Comparison of ENCODE assay signal across 25 cellular contexts in the genomic region with DNA sequence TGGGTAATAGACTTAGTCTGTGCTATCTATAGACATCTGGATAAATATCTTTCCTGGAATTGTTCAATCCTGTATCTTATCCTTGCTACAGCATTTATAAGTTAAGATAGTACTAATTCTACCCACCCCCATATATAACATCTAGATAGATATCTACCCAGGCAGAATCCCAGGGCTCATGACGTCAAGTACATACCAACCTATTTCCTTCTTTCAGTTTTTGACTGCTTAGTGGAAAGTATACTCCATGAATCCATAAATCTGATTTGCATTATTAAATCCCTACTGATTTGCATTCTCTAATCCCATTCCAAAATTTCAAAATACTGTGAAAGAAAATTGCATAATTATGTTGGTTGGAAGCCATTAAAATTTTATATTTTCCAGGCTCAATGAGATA.
A peak's percentile ranks its signal among the peaks of the same experiment; 100 is the strongest.
DNase-seq lines count a peak whose midpoint lies in the region; TF ChIP-seq lines count a peak whose summit lies in the region.
"Had no signal": no experiment of that assay in that cellular context is flagged by ENCODE, and none has a peak within 500 bp of the region (broad histone marks: within the 10 kb centered on the region; RNA-seq: fewer than 3 reads in every experiment).

No MANE protein-coding gene starts in this region.

- 79% methylated on average over 1 of the region's 1 CpG for WGBS in SK-N-SH (ENCODE audit: low lambda C conversion rate)

- H3K9me3 ChIP-seq in SK-N-MC (ENCODE audit: low read depth, low read length) (no peaks in the 10 kb centered on the region), SK-N-SH (no peaks in the 10 kb centered on the region)
- H3K9me3 ChIP-seq: HAP-1, SJSA1 had no signal

- no peaks in the 10 kb centered on the region for H3K36me3 ChIP-seq in SK-N-MC (ENCODE audit: insufficient read depth, low read length)
- no peaks in the 10 kb centered on the region for H3K36me3 ChIP-seq in SK-N-SH (replicated peaks in 1 of 2; ENCODE audit: control insufficient read depth in 1 of 2, insufficient read depth in 2 of 2, low read length in 1 of 2)
- H3K36me3 ChIP-seq: HAP-1, SJSA1 had no signal

- TF ChIP-seq EP300 in SK-N-SH (IDR thresholded peaks at IDR 0.05; ENCODE audit: borderline replicate concordance in 1 of 2, low read depth in 1 of 2, low read length in 1 of 2) = no peak

- H3K27ac ChIP-seq in SK-N-MC (peak overlapping the region; percentile 46; the same call in 1 of the 2 replicates), SK-N-SH (ENCODE audit: low read depth in 2 of 2, low read length in 1 of 2) (no peak overlapping the region)
- H3K27ac ChIP-seq: PC-9, SJSA1 had no signal

- DNase-seq in EH (ENCODE audit: low read depth) (peak; percentile 36), SK-N-MC (ENCODE audit: low read depth, low spot score) (peak; percentile 22), fibroblast of pulmonary artery (ENCODE audit: low read depth) (peak; percentile 53), NCI-H524 treated with DMSO at 0.1 percent for 48 hours (lab: John Stamatoyannopoulos, UW) (no peak), SK-N-SH (no peak)
- DNase-seq in activated CD4-positive, CD25-positive, alpha-beta regulatory T cell (lab: John Stamatoyannopoulos, UW) = no peak
- DNase-seq in activated naive CD4-positive, alpha-beta T cell (lab: John Stamatoyannopoulos, UW) = no peak
- DNase-seq: C1 segment of cervical spinal cord; Calu3; CD4-positive, alpha-beta memory T cell; DMS153; DND-41; GOT3; HFFc6; Kasumi-1; NCI-H1105; NCI-H1436 treated with DMSO at 0.1 percent for 48 hours; NCI-H187 treated with DMSO at 0.1 percent for 48 hours; NCI-H524; NCI-H82; PC-9 had no signal

- H3K27me3 ChIP-seq in SK-N-SH (ENCODE audit: insufficient read depth) = no peaks in the 10 kb centered on the region
- H3K27me3 ChIP-seq: SJSA1 had no signal

- H3K4me1 ChIP-seq in SK-N-SH (ENCODE audit: control insufficient read depth in 1 of 2, insufficient read depth in 2 of 2, low read depth in 1 of 2, low read length in 1 of 2) = peaks cover 0 to 5% of the 10 kb centered on the region in 2 experiments; a peak in 2 of 4 replicates
- H3K4me1 ChIP-seq: HAP-1, SJSA1 had no signal

- CTCF ChIA-PET in SK-N-SH (lab: Yijun Ruan, JAX) = interaction anchor here (1.2 kb wide), 1 partner anchor 548 kb away, joined by 3 read pairs; no protein-coding TSS in a partner anchor

- H3K9ac ChIP-seq in SK-N-MC (ENCODE audit: insufficient read length) = no peak overlapping the region
- H3K9ac ChIP-seq in SK-N-SH = no peak overlapping the region

- TF ChIP-seq CTCF in fibroblast of pulmonary artery (IDR thresholded peaks at IDR 0.05; ENCODE audit: low read length, missing control alignments) (no peak), SK-N-SH (IDR thresholded peaks at IDR 0.05) (no peak)

- H2AFZ ChIP-seq in SK-N-SH (ENCODE audit: low read depth) = no peak overlapping the region
- H2AFZ ChIP-seq: PC-9 had no signal

- H3K4me3 ChIP-seq in SK-N-MC (no peak overlapping the region), fibroblast of pulmonary artery (replicated peaks; ENCODE audit: low read depth, low read length) (no peak overlapping the region), SK-N-SH (ENCODE audit: low read depth in 2 of 2, low read length in 1 of 2) (no peak overlapping the region)
- H3K4me3 ChIP-seq: GM12878, HAP-1, K562, PC-9, SJSA1 had no signal

- H3F3A ChIP-seq in SK-N-SH (replicated peaks; ENCODE audit: insufficient read depth) = no peaks in the 10 kb centered on the region

- POLR2A ChIA-PET in SK-N-SH (lab: Yijun Ruan, JAX) = no interaction called here

- no peaks in the 10 kb centered on the region for H3K9me2 ChIP-seq in SK-N-SH

- no peak for TF ChIP-seq RAD21 in SK-N-SH (IDR thresholded peaks at IDR 0.05; ENCODE audit: low read length)

- no peaks in the 10 kb centered on the region for H3K79me2 ChIP-seq in SK-N-SH (ENCODE audit: insufficient read depth)

- H3K4me2 ChIP-seq in SK-N-SH = no peak overlapping the region
- H3K4me2 ChIP-seq: PC-9 had no signal

- H4K20me1 ChIP-seq in SK-N-SH (ENCODE audit: insufficient read depth) = no peaks in the 10 kb centered on the region

TF ChIP-seq in SK-N-SH, 30 proteins besides CTCF, POLR2A, EP300 and RAD21:
- no peak for TF ChIP-seq GATA2 (CRISPR knock-in tag; IDR thresholded peaks at IDR 0.05)
- no peak for TF ChIP-seq JUND (IDR thresholded peaks at IDR 0.05)
- TF ChIP-seq TEAD4 (IDR thresholded peaks at IDR 0.05; ENCODE audit: borderline replicate concordance, insufficient read depth) = no peak
- no peak for TF ChIP-seq SIN3A (IDR thresholded peaks at IDR 0.05; ENCODE audit: borderline replicate concordance, low read depth, low read length)
- no peak for TF ChIP-seq RXRA (IDR thresholded peaks at IDR 0.05; ENCODE audit: borderline replicate concordance, low read depth)

Comparison
In these comparisons a context has a peak if more than half of its experiments do, and no peak if none do; other contexts are left out.
1. DNase-seq: peak in EH (single experiment), SK-N-MC (single experiment) and fibroblast of pulmonary artery (single experiment); none in NCI-H524 treated with DMSO at 0.1 percent for 48 hours (single experiment), SK-N-SH (single experiment), activated CD4-positive, CD25-positive, alpha-beta regulatory T cell (0 of 4) and activated naive CD4-positive, alpha-beta T cell (0 of 4).